Comparison of ENCODE assay signal across 9 cellular contexts in genomic region chr5:168290902-168291280, GRCh38. TPM values are rescaled to one million over a fixed set of nuclear protein-coding genes. Genes with fewer than 3 reads are reported as not detected.
DNase-seq lines count a peak whose midpoint lies in the region; ATAC-seq, FAIRE-seq and TF ChIP-seq lines count a peak whose summit lies in the region.
"Had no signal": no experiment of that assay in that cellular context is flagged by ENCODE, and none has a peak within 500 bp of the region (broad histone marks: within the 10 kb centered on the region; RNA-seq: fewer than 3 reads in every experiment).

No MANE protein-coding gene starts in this region.

- WGBS in A549 (ENCODE audit: missing lambda C conversion rate) = 14% methylated on average over 5 of the region's 5 CpGs
- 0 to 18% methylated on average over 1 to 4 of the region's 5 CpGs for WGBS in mesodermal cell (ENCODE audit: insufficient coverage in 2 of 2), 2 experiments
- 15 to 18% methylated on average over 5 of the region's 5 CpGs for WGBS in heart right ventricle, 2 donors

- TF ChIP-seq EP300 in A549 (IDR thresholded peaks at IDR 0.05) = no peak

- no peak overlapping the region; the same call in 1 of the 2 replicates for H3K27ac Mint-ChIP-seq in HFFc6

- H3K27ac ChIP-seq in A549 = peak overlapping the region; percentile 97
- H3K27ac ChIP-seq in breast epithelium = peak overlapping the region; percentile 86 to 90
- H3K27ac ChIP-seq in mesodermal cell (ENCODE audit: low read depth, low read length, severe bottlenecking) = no peak overlapping the region
- H3K27ac ChIP-seq in heart right ventricle = no peak overlapping the region

- H3K27me3 ChIP-seq in breast epithelium = no peaks in the 10 kb centered on the region
- H3K27me3 ChIP-seq in heart right ventricle = peaks cover 0 to 54% (median 42%) of the 10 kb centered on the region in 7 donors

- no peaks in the 10 kb centered on the region for H3K36me3 Mint-ChIP-seq in HFFc6 (ENCODE audit: low read depth)

- H3K9me3 ChIP-seq in A549 = no peaks in the 10 kb centered on the region
- H3K9me3 ChIP-seq in breast epithelium = no peaks in the 10 kb centered on the region
- no peaks in the 10 kb centered on the region for H3K9me3 ChIP-seq in mesodermal cell (ENCODE audit: control insufficient read depth, low read length)
- H3K9me3 ChIP-seq in heart right ventricle = peaks cover 0 to 3% (median 0%) of the 10 kb centered on the region in 11 donors

- H3K4me1 ChIP-seq in A549 (peaks cover 61% of the 10 kb centered on the region), breast epithelium (peaks cover 0 to 6% of the 10 kb centered on the region in 2 donors), mesodermal cell (ENCODE audit: control insufficient read depth, insufficient read depth, low read length, poor library complexity, severe bottlenecking) (peaks cover 16% of the 10 kb centered on the region), heart right ventricle (peaks cover 0 to 11% (median 6%) of the 10 kb centered on the region in 9 donors)

- DNase-seq in A549 (ENCODE audit: low read depth in 1 of 2, low spot score in 1 of 2) = no peak
- DNase-seq in HFFc6 = no peak
- no peak for DNase-seq in breast epithelium (ENCODE audit: low spot score in 2 of 2)
- no peak for DNase-seq in DMS53 (lab: John Stamatoyannopoulos, UW)
- DNase-seq in foreskin melanocyte = no peak
- no peak for DNase-seq in heart right ventricle
- no peak for DNase-seq in GF-D8 (lab: John Stamatoyannopoulos, UW)

- no peak for TF ChIP-seq CTCF in A549 (IDR thresholded peaks at IDR 0.05)
- no peak for TF ChIP-seq CTCF in HFFc6 (IDR thresholded peaks at IDR 0.05)
- no peak for TF ChIP-seq CTCF in breast epithelium (IDR thresholded peaks at IDR 0.05)
- TF ChIP-seq CTCF in heart right ventricle (IDR thresholded peaks at IDR 0.05) = no peak

- peaks cover 36% of the 10 kb centered on the region for H3K4me1 Mint-ChIP-seq in HFFc6 (ENCODE audit: low read depth)

- peak overlapping the region; percentile 85 for H3K4me3 Mint-ChIP-seq in HFFc6

- TF ChIP-seq POLR2A in A549 (IDR thresholded peaks at IDR 0.05; ENCODE audit: low read length) = no peak
- no peak for TF ChIP-seq POLR2A in breast epithelium (IDR thresholded peaks at IDR 0.05)

- ATAC-seq in A549 (no peak), heart right ventricle (no peak)

- intact Hi-C loops in breast epithelium (cut with DNase I; ENCODE audit: low total_unique reads) (loop anchor here (10.0 kb wide), 1 partner anchor 64 kb away; no protein-coding TSS in a partner anchor), heart right ventricle (cut with DNase I) (no loop called here)

- no peak for TF ChIP-seq RAD21 in A549 (conservative IDR thresholded peaks at IDR 0.05 in 1 of 2, IDR thresholded peaks at IDR 0.05 in 1 of 2)

- no peak for FAIRE-seq in A549 (lab: Jason Lieb, UNC)

- H3K36me3 ChIP-seq in breast epithelium (no peaks in the 10 kb centered on the region), mesodermal cell (ENCODE audit: control insufficient read depth, insufficient read depth, low read length) (no peaks in the 10 kb centered on the region), heart right ventricle (no peaks in the 10 kb centered on the region)

- H3K4me3 ChIP-seq in A549 (peak overlapping the region; percentile 94), breast epithelium (peak overlapping the region in 2 of 3 donors; percentile 75 to 81), mesodermal cell (ENCODE audit: extremely low read depth, insufficient read depth, low read length, poor library complexity, severe bottlenecking) (peak overlapping the region; percentile 56), heart right ventricle (peak overlapping the region in 3 of 10 donors; percentile 43 to 54 (median 49))

- no peaks in the 10 kb centered on the region for H3K9me3 Mint-ChIP-seq in HFFc6

- POLR2A ChIA-PET in A549 (lab: Yijun Ruan, JAX) = no interaction called here

- CTCF ChIA-PET in A549 (lab: Yijun Ruan, JAX) = interaction anchor here (0.6 to 8.6 kb wide), 9 partner anchors 12 to 167 kb away, joined by 3 to 256 read pairs (median 4); no protein-coding TSS in a partner anchor

- H3K4me2 ChIP-seq in A549 = peak overlapping the region; percentile 96

- peaks cover 3% of the 10 kb centered on the region; the same call in 1 of the 2 replicates for H3K27me3 Mint-ChIP-seq in HFFc6 (ENCODE audit: insufficient read depth)

TF ChIP-seq in A549, 52 proteins besides CTCF, POLR2A, EP300 and RAD21:
- no peak for TF ChIP-seq KDM5A (IDR thresholded peaks at IDR 0.05)
- TF ChIP-seq MAZ (IDR thresholded peaks at IDR 0.05; ENCODE audit: borderline replicate concordance, low read depth, low read length) = no peak
- TF ChIP-seq CBX8 (IDR thresholded peaks at IDR 0.05) = no peak
- TF ChIP-seq HEYL (CRISPR knock-in tag; IDR thresholded peaks at IDR 0.05) = no peak
- no peak for TF ChIP-seq NR3C1 (IDR thresholded peaks at IDR 0.05)
- no peak for TF ChIP-seq ZC3H11A (IDR thresholded peaks at IDR 0.05)
- no peak for TF ChIP-seq MAFK (IDR thresholded peaks at IDR 0.05; ENCODE audit: partially characterized antibody)
- TF ChIP-seq, protein P1, sequence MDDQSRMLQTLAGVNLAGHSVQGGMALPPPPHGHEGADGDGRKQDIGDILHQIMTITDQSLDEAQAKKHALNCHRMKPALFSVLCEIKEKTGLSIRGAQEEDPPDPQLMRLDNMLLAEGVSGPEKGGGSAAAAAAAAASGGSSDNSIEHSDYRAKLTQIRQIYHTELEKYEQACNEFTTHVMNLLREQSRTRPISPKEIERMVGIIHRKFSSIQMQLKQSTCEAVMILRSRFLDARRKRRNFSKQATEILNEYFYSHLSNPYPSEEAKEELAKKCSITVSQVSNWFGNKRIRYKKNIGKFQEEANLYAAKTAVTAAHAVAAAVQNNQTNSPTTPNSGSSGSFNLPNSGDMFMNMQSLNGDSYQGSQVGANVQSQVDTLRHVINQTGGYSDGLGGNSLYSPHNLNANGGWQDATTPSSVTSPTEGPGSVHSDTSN (IDR thresholded peaks at IDR 0.05) = no peak

RNA-seq across cellular contexts. Expression of gene WWC1, which starts 0.6 kb away (rescaled TPM):
- polyA plus RNA-seq in A549 (2011; rRNA removed) (75.0 and 98.1 TPM in 2 replicates), A549 (2017; fragmentation: RNase III; extraction: RNeasy Plus Mini Kit Qiagen cat#74134 plus additional on column Dnase treatment) (88.5 to 113 TPM (median 92.2 TPM) in 3 replicates), heart right ventricle (1 to 10 TPM in 1 of 2 donors, under 1 TPM in 1; 0.80 to 7.8 TPM)
- 52.9 and 53.5 TPM in 2 replicates for polyA plus RNA-seq in A549 (2012; cell fraction: cytosol; rRNA removed)
- 45.0 and 53.1 TPM in 2 replicates for polyA plus RNA-seq in A549 (2012; cell fraction: nucleus; rRNA removed)
- polyA minus RNA-seq in A549 (2011; rRNA and poly(A)+ RNA removed) = 107 and 125 TPM in 2 replicates
- total RNA-seq in HFFc6 (2021; fragmentation: NEBNext Ultra II Directional; extraction: Animal tissue kit (Norgen Biotek cat#: 25700)) = 1 to 10 TPM; 3.3 to 8.4 (median 7.2) TPM
- total RNA-seq in breast epithelium (10 to 100 TPM in 2 of 3 donors, under 1 TPM in 1; 0.96 to 59.9 (median 59.6) TPM), heart right ventricle (1 to 10 TPM in 7 of 10 donors, under 1 TPM in 3; 0.79 to 1.7 (median 1.2) TPM)
- 11.4 TPM for polyA plus RNA-seq in mesodermal cell (2013, experiment 1 of 2)
- 8.2 TPM for polyA plus RNA-seq in mesodermal cell (2013, experiment 2 of 2)
- total RNA-seq: T-helper 1 cell treated with Interleukin-12 subunit alpha and Interleukin-12 subunit beta and Interleukin-4 antibody, amounts not matched to agents 30 ng/mL and 1 ng/mL, for 36 hours had no signal

Comparison
In these comparisons a context has a peak if more than half of its experiments do, and no peak if none do; other contexts are left out.
1. H3K27ac ChIP-seq: peak in A549 (2 of 2) and breast epithelium (2 of 2); none in mesodermal cell (single experiment) and heart right ventricle (0 of 10).